In genomic region chr11:79415912-79416311, GRCh38 we compare ENCODE assay signal across 29 cellular contexts. TPM values are rescaled to one million over a fixed set of nuclear protein-coding genes. Genes with fewer than 3 reads are reported as not detected.
"Had no signal": no experiment of that assay in that cellular context is flagged by ENCODE, and none has a peak within 500 bp of the region (broad histone marks: within the 10 kb centered on the region; RNA-seq: fewer than 3 reads in every experiment).

No MANE protein-coding gene starts in this region.

- H3K9me3 ChIP-seq: colonic mucosa, esophagus muscularis mucosa, left lung, testis had no signal

- H3K9ac ChIP-seq: neural progenitor cell, parathyroid adenoma had no signal

- ATAC-seq: heart right ventricle; left cardiac atrium; left lung; naive thymus-derived CD4-positive, alpha-beta T cell; sciatic nerve; stimulated activated memory B cell treated with anti-CD40 and anti-IgM and Interleukin-4, amounts not matched to agents 10 μg/mL and 1 μg/mL and 100 μg/mL, for 72 hours; stimulated activated naive CD8-positive, alpha-beta T cell treated with anti-CD3 and anti-CD28 coated beads, Interleukin-15, Interleukin-2, amounts not matched to agents 100 U/mL and 50 U/mL, for 24 hours had no signal

- H3K36me3 Mint-ChIP-seq: naive thymus-derived CD4-positive, alpha-beta T cell; stimulated activated memory B cell treated with anti-CD40 and anti-IgM and Interleukin-4, amounts not matched to agents 10 μg/mL and 1 μg/mL and 100 μg/mL, for 72 hours had no signal

- H3K27ac Mint-ChIP-seq: dendritic cell treated with granulocyte-macrophage colony-stimulating factor and Interleukin-4, amounts not matched to agents 40 ng/mL and 50 ng/mL, for 4 days; endodermal cell; naive thymus-derived CD4-positive, alpha-beta T cell; nephron; neural progenitor cell; progenitor cell of endocrine pancreas; stimulated activated memory B cell treated with anti-CD40 and anti-IgM and Interleukin-4, amounts not matched to agents 10 μg/mL and 1 μg/mL and 100 μg/mL, for 72 hours had no signal

- DNase-seq: colonic mucosa; effector CD8-positive, alpha-beta T cell; endodermal cell; foreskin melanocyte; glutamatergic neuron; heart right ventricle; hippocampal formation; left cardiac atrium; left lung; mesendoderm; midbrain; naive thymus-derived CD4-positive, alpha-beta T cell; spleen; stimulated activated CD4-positive, alpha-beta T cell treated with anti-CD3 and anti-CD28 coated beads, Interleukin-4, amount 100 ng/mL, for 4 hours; stimulated activated naive CD8-positive, alpha-beta T cell treated with anti-CD3 and anti-CD28 coated beads, Interleukin-15, Interleukin-2, amounts not matched to agents 100 U/mL and 50 U/mL, for 24 hours; substantia nigra; testis; upper lobe of left lung had no signal

- H3K4me1 ChIP-seq: colonic mucosa, parathyroid adenoma, spleen, testis had no signal

- H2AFZ ChIP-seq: neural progenitor cell, parathyroid adenoma had no signal

- H3K4me2 ChIP-seq: neural progenitor cell had no signal

- H3K4me3 ChIP-seq: colonic mucosa, esophagus muscularis mucosa, heart right ventricle, left lung, neural progenitor cell, spleen, testis, tibial nerve, upper lobe of left lung had no signal

- H3K4me1 Mint-ChIP-seq: naive thymus-derived CD4-positive, alpha-beta T cell had no signal

- H3K9me3 Mint-ChIP-seq: dendritic cell treated with granulocyte-macrophage colony-stimulating factor and Interleukin-4, amounts not matched to agents 40 ng/mL and 50 ng/mL, for 4 days; stimulated activated memory B cell treated with anti-CD40 and anti-IgM and Interleukin-4, amounts not matched to agents 10 μg/mL and 1 μg/mL and 100 μg/mL, for 72 hours had no signal

- H3K79me2 ChIP-seq: parathyroid adenoma had no signal

- FAIRE-seq: islet of Langerhans had no signal

- H3K27me3 Mint-ChIP-seq: progenitor cell of endocrine pancreas had no signal

- H3K4me3 Mint-ChIP-seq: dendritic cell treated with granulocyte-macrophage colony-stimulating factor and Interleukin-4, amounts not matched to agents 40 ng/mL and 50 ng/mL, for 4 days; endodermal cell; naive thymus-derived CD4-positive, alpha-beta T cell; nephron; neural progenitor cell; stimulated activated memory B cell treated with anti-CD40 and anti-IgM and Interleukin-4, amounts not matched to agents 10 μg/mL and 1 μg/mL and 100 μg/mL, for 72 hours had no signal

- H3K36me3 ChIP-seq: colonic mucosa, esophagus muscularis mucosa, heart right ventricle, left lung, neural progenitor cell, spleen, tibial nerve, upper lobe of left lung had no signal

- H3K27ac ChIP-seq: colonic mucosa, heart right ventricle, left lung, neural progenitor cell, parathyroid adenoma, spleen, testis, tibial nerve, upper lobe of left lung had no signal

- H3K27me3 ChIP-seq: colonic mucosa, esophagus muscularis mucosa, left lung, neural progenitor cell, spleen, testis, tibial nerve, upper lobe of left lung had no signal

RNA-seq across cellular contexts. Expression of gene TENM4, which starts 24.9 kb away (rescaled TPM):
- total RNA-seq: lung microvascular endothelial cell had no signal
- polyA plus RNA-seq: naive thymus-derived CD4-positive, alpha-beta T cell had no signal
